ENCODE assay signal across 32 cellular contexts in the genomic region with DNA sequence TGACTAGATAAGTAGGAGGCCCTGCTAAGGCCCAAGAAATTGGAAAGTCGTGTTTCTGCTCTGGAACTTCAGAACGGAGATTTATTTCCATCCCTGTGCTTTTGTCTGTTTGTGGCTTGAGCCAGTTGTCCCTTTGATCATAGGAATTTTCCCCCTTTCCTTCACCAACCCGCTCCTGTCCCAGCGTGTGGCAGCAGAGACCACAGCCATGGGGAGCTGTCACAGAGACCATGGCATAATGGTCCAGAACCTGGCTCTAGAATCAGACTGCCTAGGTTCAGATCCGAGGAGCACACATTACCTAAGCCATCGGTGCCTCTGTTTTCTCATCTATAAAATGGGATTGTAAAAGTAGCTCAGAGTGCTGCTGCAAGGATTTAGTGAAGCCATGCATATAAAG.
"Had no signal": no experiment of that assay in that cellular context is flagged by ENCODE, and none has a peak within 500 bp of the region (broad histone marks: within the 10 kb centered on the region; RNA-seq: fewer than 3 reads in every experiment).

No MANE protein-coding gene starts in this region.

- H3K4me2 ChIP-seq: smooth muscle cell had no signal

- H3K9me3 Mint-ChIP-seq: natural killer cell treated with Interleukin-12 subunit alpha and Interleukin-12 subunit beta and Interleukin-15 and Interleukin-18, amount 100 ng/mL, for 72 hours; neural crest cell; stimulated activated naive CD8-positive, alpha-beta T cell treated with anti-CD3 and anti-CD28 coated beads, Interleukin-15, amount 100 ng/mL, for 72 hours had no signal

- H3K27ac Mint-ChIP-seq: immature natural killer cell; mesothelial cell of epicardium; naive B cell; natural killer cell treated with Interleukin-12 subunit alpha and Interleukin-12 subunit beta and Interleukin-15 and Interleukin-18, amount 100 ng/mL, for 72 hours had no signal

- H3K4me1 Mint-ChIP-seq: immature natural killer cell; mesothelial cell of epicardium; naive B cell; neural crest cell; stimulated activated naive CD8-positive, alpha-beta T cell treated with anti-CD3 and anti-CD28 coated beads, Interleukin-15, amount 100 ng/mL, for 72 hours had no signal

- H3K4me3 ChIP-seq: coronary artery, esophagus squamous epithelium, heart right ventricle, lung, mucosa of descending colon, pancreas, smooth muscle cell, suprapubic skin, transverse colon, upper lobe of right lung, uterus had no signal

- H3K36me3 Mint-ChIP-seq: immature natural killer cell; mesothelial cell of epicardium; naive B cell; natural killer cell treated with Interleukin-12 subunit alpha and Interleukin-12 subunit beta and Interleukin-15 and Interleukin-18, amount 100 ng/mL, for 72 hours had no signal

- ATAC-seq: heart right ventricle; mucosa of descending colon; natural killer cell treated with Interleukin-12 subunit alpha and Interleukin-12 subunit beta and Interleukin-15 and Interleukin-18, amount 100 ng/mL, for 72 hours; pancreas; sciatic nerve; stimulated activated naive CD8-positive, alpha-beta T cell treated with anti-CD3 and anti-CD28 coated beads, Interleukin-15, amount 100 ng/mL, for 72 hours; upper lobe of right lung had no signal

- H3K4me1 ChIP-seq: esophagus squamous epithelium, pancreas, suprapubic skin, transverse colon, upper lobe of right lung, uterus had no signal

- H3K4me3 Mint-ChIP-seq: immature natural killer cell; mesothelial cell of epicardium; naive B cell; natural killer cell treated with Interleukin-12 subunit alpha and Interleukin-12 subunit beta and Interleukin-15 and Interleukin-18, amount 100 ng/mL, for 72 hours; neural crest cell; stimulated activated naive CD8-positive, alpha-beta T cell treated with anti-CD3 and anti-CD28 coated beads, Interleukin-15, amount 100 ng/mL, for 72 hours had no signal

- H3K36me3 ChIP-seq: esophagus squamous epithelium, heart right ventricle, neutrophil, pancreas, suprapubic skin, transverse colon, upper lobe of right lung, uterus had no signal

- H3K27ac ChIP-seq: coronary artery, esophagus squamous epithelium, heart right ventricle, neutrophil, pancreas, suprapubic skin, transverse colon, upper lobe of right lung, uterus had no signal

- DNase-seq: dermis blood vessel endothelial cell; effector memory CD4-positive, alpha-beta T cell; erythroblast; esophagus squamous epithelium; foreskin melanocyte; glutamatergic neuron; heart right ventricle; hippocampal formation; immature natural killer cell; islet precursor cell; mesenchymal stem cell; mucosa of descending colon; naive B cell; pancreas; stimulated activated CD4-positive, alpha-beta T cell treated with anti-CD3 and anti-CD28 coated beads, Interleukin-12 subunit alpha, Interleukin-12 subunit beta, amount 100 ng/mL, for 4 hours; stimulated activated CD4-positive, alpha-beta T cell treated with anti-CD3 and anti-CD28 coated beads, Interleukin-1b, Interleukin-23, amount 100 ng/mL, for 48 hours; stimulated activated CD4-positive, alpha-beta T cell treated with anti-CD3 and anti-CD28 coated beads, Interleukin-4, amount 100 ng/mL, for 1 hour; stimulated activated CD8-positive, alpha-beta memory T cell treated with anti-CD3 and anti-CD28 coated beads, Interleukin-4, amount 100 ng/mL, for 48 hours; stimulated activated naive CD4-positive, alpha-beta T cell; stimulated activated naive CD8-positive, alpha-beta T cell treated with anti-CD3 and anti-CD28 coated beads, Interleukin-15, amount 100 ng/mL, for 72 hours; transverse colon; upper lobe of right lung; uterus had no signal

- H3K27me3 ChIP-seq: esophagus squamous epithelium, heart right ventricle, neutrophil, pancreas, suprapubic skin, transverse colon, upper lobe of right lung, uterus had no signal

- H3K9me3 ChIP-seq: esophagus squamous epithelium, heart right ventricle, mucosa of descending colon, neutrophil, pancreas, suprapubic skin, transverse colon, upper lobe of right lung, uterus had no signal
